8 cellular contexts compared by ENCODE assay signal in genomic region chr9:137590469-137591383, GRCh38. TPM values are rescaled to one million over a fixed set of nuclear protein-coding genes. Genes with fewer than 3 reads are reported as not detected.
DNase-seq lines count a peak whose midpoint lies in the region; FAIRE-seq and TF ChIP-seq lines count a peak whose summit lies in the region.

ZMYND19 (minus strand) TSS chr9:137590512; CDS start chr9:137590263, 249 bp downstream.

- H3K27me3 Mint-ChIP-seq in neural progenitor cell (ENCODE audit: insufficient read depth, low read depth) = peaks cover 5% of the 10 kb centered on the region

- peak within 1 kb of the TSS; percentile 99 for H3K27ac Mint-ChIP-seq in neural progenitor cell

- no peak for TF ChIP-seq CTCF in Loucy (conservative IDR thresholded peaks at IDR 0.05; ENCODE audit: low read length)
- no peak for TF ChIP-seq CTCF in fibroblast of villous mesenchyme (IDR thresholded peaks at IDR 0.05; ENCODE audit: insufficient read depth, low read depth, low read length)
- TF ChIP-seq CTCF in neural progenitor cell (IDR thresholded peaks at IDR 0.05) = no peak

- H3K27me3 ChIP-seq in Loucy (ENCODE audit: insufficient read depth, low read length, poor library complexity, severe bottlenecking) = no peaks in the 10 kb centered on the region
- no peaks in the 10 kb centered on the region for H3K27me3 ChIP-seq in neural progenitor cell
- H3K27me3 ChIP-seq in stomach smooth muscle (ENCODE audit: control insufficient read depth in 1 of 2, insufficient read depth in 2 of 2, low read length in 2 of 2) = no peaks in the 10 kb centered on the region

- H3K4me1 ChIP-seq in Loucy (ENCODE audit: insufficient read depth, low read length, poor library complexity, severe bottlenecking) = peaks cover 10% of the 10 kb centered on the region
- H3K4me1 ChIP-seq in neural progenitor cell = peaks cover 8% of the 10 kb centered on the region
- peaks cover 12% of the 10 kb centered on the region for H3K4me1 ChIP-seq in stomach smooth muscle (ENCODE audit: control insufficient read depth, insufficient read depth, low read length)

- H3K27ac ChIP-seq in neural progenitor cell (no peak within 1 kb of the TSS), stomach smooth muscle (ENCODE audit: low read length) (no peak within 1 kb of the TSS)

- peak within 1 kb of the TSS; percentile 99 for H3K4me3 Mint-ChIP-seq in neural progenitor cell

- peak within 1 kb of the TSS; percentile 77 for H3K9ac ChIP-seq in Loucy (ENCODE audit: low read depth, low read length, poor library complexity, severe bottlenecking)
- H3K9ac ChIP-seq in neural progenitor cell = peak within 1 kb of the TSS; percentile 57
- peak within 1 kb of the TSS; percentile 62 to 69 for H3K9ac ChIP-seq in stomach smooth muscle (ENCODE audit: low read length in 2 of 2)

- H3K36me3 ChIP-seq in Loucy (ENCODE audit: insufficient read depth, low read length) = no peaks in the 10 kb centered on the region
- no peaks in the 10 kb centered on the region for H3K36me3 ChIP-seq in neural progenitor cell
- peaks cover 15 to 19% of the 10 kb centered on the region in 2 donors for H3K36me3 ChIP-seq in stomach smooth muscle (ENCODE audit: control insufficient read depth in 2 of 2, insufficient read depth in 2 of 2, low read length in 2 of 2)

- TF ChIP-seq POLR2A in H54 (IDR thresholded peaks at IDR 0.05; ENCODE audit: low read depth, low read length) = peak; percentile 76

- H3F3A ChIP-seq in Loucy (ENCODE audit: low read depth) = no peaks in the 10 kb centered on the region
- H3F3A ChIP-seq in neural progenitor cell (ENCODE audit: low read depth) = no peaks in the 10 kb centered on the region

- peaks cover 10% of the 10 kb centered on the region for H3K36me3 Mint-ChIP-seq in neural progenitor cell

- H3K9me2 ChIP-seq in Loucy (replicated peaks; ENCODE audit: low read depth, low read length) = no peaks in the 10 kb centered on the region

- DNase-seq in EH (ENCODE audit: low read depth) (peak; percentile 87), H54 (ENCODE audit: insufficient read length, low spot score) (peak; percentile 98), SHP77 (lab: John Stamatoyannopoulos, UW) (peak; percentile 75 to 85), fibroblast of villous mesenchyme (ENCODE audit: low read depth) (peak; percentile 86), neural progenitor cell (ENCODE audit: low spot score) (peak; percentile 97)
- peak; percentile 86 for DNase-seq in activated T-helper 9 cell treated with anti-CD3 and anti-CD28 coated beads, Interleukin-2, amount 50 U/mL, for 16 hours (ENCODE audit: low read depth)

- H3K79me2 ChIP-seq in Loucy (ENCODE audit: insufficient read depth, low read length) (peaks cover 28% of the 10 kb centered on the region), neural progenitor cell (ENCODE audit: low read depth) (peaks cover 32% of the 10 kb centered on the region)

- peak within 1 kb of the TSS; percentile 93 for H3K4me3 ChIP-seq in Loucy (ENCODE audit: low read length, poor library complexity, severe bottlenecking)
- H3K4me3 ChIP-seq in fibroblast of villous mesenchyme (ENCODE audit: low read depth, low read length) = peak within 1 kb of the TSS; percentile 79
- peak within 1 kb of the TSS; percentile 92 for H3K4me3 ChIP-seq in neural progenitor cell
- H3K4me3 ChIP-seq in stomach smooth muscle (ENCODE audit: low read length in 2 of 2) = peak within 1 kb of the TSS; percentile 76 to 77

- H2AFZ ChIP-seq in Loucy (ENCODE audit: low read length) = peak within 1 kb of the TSS; percentile 92
- peak within 1 kb of the TSS; percentile 94 for H2AFZ ChIP-seq in neural progenitor cell (replicated peaks)

- peaks cover 9% of the 10 kb centered on the region for H4K20me1 ChIP-seq in Loucy (ENCODE audit: insufficient read depth, low read length, poor library complexity, severe bottlenecking)
- H4K20me1 ChIP-seq in neural progenitor cell (ENCODE audit: low read depth) = peaks cover 31% of the 10 kb centered on the region

- no peak for FAIRE-seq in H54 (lab: Jason Lieb, UNC)

- no peaks in the 10 kb centered on the region for H3K9me3 Mint-ChIP-seq in neural progenitor cell

- H3K9me3 ChIP-seq in Loucy (ENCODE audit: insufficient read depth, low read depth, low read length) (no peaks in the 10 kb centered on the region), neural progenitor cell (ENCODE audit: low read depth) (no peaks in the 10 kb centered on the region), stomach smooth muscle (ENCODE audit: control insufficient read depth in 2 of 2, low read length in 2 of 2) (no peaks in the 10 kb centered on the region)

- H3K4me1 Mint-ChIP-seq in neural progenitor cell = peaks cover 26% of the 10 kb centered on the region

- peak within 1 kb of the TSS; percentile 91 for H3K4me2 ChIP-seq in Loucy (ENCODE audit: low read depth, low read length, poor library complexity, severe bottlenecking)
- peak within 1 kb of the TSS; percentile 99 for H3K4me2 ChIP-seq in neural progenitor cell

RNA-seq across cellular contexts. Expression of gene ZMYND19, which starts in this region (rescaled TPM):
- 18.0 and 18.6 TPM in 2 replicates for total RNA-seq in fibroblast of villous mesenchyme
- 34.4 and 52.4 TPM in 2 replicates for total RNA-seq in neural progenitor cell (ENCODE audit: low replicate concordance)
